Comparison of ENCODE assay signal across 8 cellular contexts in genomic region chr19:55340144-55340783, GRCh38. TPM values are rescaled to one million over a fixed set of nuclear protein-coding genes. Genes with fewer than 3 reads are reported as not detected.
A peak's percentile ranks its signal among the peaks of the same experiment; 100 is the strongest.
DNase-seq lines count a peak whose midpoint lies in the region; ATAC-seq and TF ChIP-seq lines count a peak whose summit lies in the region.

No MANE protein-coding gene starts in this region.

- peaks cover 15% of the 10 kb centered on the region for H3K4me1 ChIP-seq in osteoblast (ENCODE audit: insufficient read depth, low read length)

- DNase-seq in GM13976 (ENCODE audit: low spot score) (peak; percentile 62), RPMI8226 (peak; percentile 41), endothelial cell (ENCODE audit: low spot score) (no peak), osteoblast (ENCODE audit: insufficient read length, low spot score, missing footprints) (peak; percentile 88), SKM-1 (lab: John Stamatoyannopoulos, UW; ENCODE audit: unreplicated experiment) (no peak)

- peaks cover 9% of the 10 kb centered on the region for H3K79me2 ChIP-seq in osteoblast (ENCODE audit: insufficient read depth, low read length)

- H3K4me1 Mint-ChIP-seq in endothelial cell (ENCODE audit: unreplicated experiment), result peaks cover 5% of the 10 kb centered on the region

- peak overlapping the region; percentile 42 for H3K27ac Mint-ChIP-seq in endothelial cell (ENCODE audit: unreplicated experiment)

- H3K36me3 ChIP-seq in osteoblast (ENCODE audit: insufficient read depth, low read length), result peaks cover 4% of the 10 kb centered on the region

- TF ChIP-seq CTCF in GM13976 (IDR thresholded peaks at IDR 0.05; ENCODE audit: borderline replicate concordance, control extremely low read depth, extremely low read depth, insufficient read depth, missing control alignments) (no peak), endothelial cell (IDR thresholded peaks at IDR 0.05; ENCODE audit: unreplicated experiment) (no peak), osteoblast (IDR thresholded peaks at IDR 0.05; ENCODE audit: extremely low read depth, low read depth, low read length) (no peak)

- no peaks in the 10 kb centered on the region for H3K9me3 Mint-ChIP-seq in endothelial cell (ENCODE audit: unreplicated experiment)

- peak overlapping the region; percentile 89 for H3K4me3 Mint-ChIP-seq in endothelial cell (ENCODE audit: unreplicated experiment)

- H3K4me3 ChIP-seq in osteoblast (ENCODE audit: insufficient read depth, low read length), result peak overlapping the region; percentile 80

- H3K4me2 ChIP-seq in osteoblast (ENCODE audit: insufficient read depth, low read length), result peak overlapping the region; percentile 83

- peaks cover 15% of the 10 kb centered on the region for H3K27me3 Mint-ChIP-seq in endothelial cell (ENCODE audit: unreplicated experiment)

- in situ Hi-C loops in GM13976 (cut with MboI; ENCODE audit: low sequenced_read_pairs, unreplicated experiment), result no loop called here

- H2AFZ ChIP-seq in osteoblast (ENCODE audit: low read length), result no peak overlapping the region

- H4K20me1 ChIP-seq in osteoblast (ENCODE audit: insufficient read depth, low read length), result peaks cover 8% of the 10 kb centered on the region

- no peaks in the 10 kb centered on the region for H3K9me3 ChIP-seq in osteoblast (ENCODE audit: low read depth, low read length)

- peaks cover under 1% of the 10 kb centered on the region for H3K36me3 Mint-ChIP-seq in endothelial cell (ENCODE audit: low read depth, unreplicated experiment)

- peaks cover 12% of the 10 kb centered on the region for H3K27me3 ChIP-seq in osteoblast (ENCODE audit: insufficient read depth, low read length)

- H3K27ac ChIP-seq in osteoblast (ENCODE audit: low read depth, low read length), result peak overlapping the region; percentile 75

- ATAC-seq in GM18502 (IDR thresholded peaks at IDR 0.05; ENCODE audit: poor library complexity, unreplicated experiment) (no peak), HG02852 (IDR thresholded peaks at IDR 0.05; ENCODE audit: unreplicated experiment) (no peak), GM18870 (IDR thresholded peaks at IDR 0.05; ENCODE audit: unreplicated experiment) (no peak)

RNA-seq across cellular contexts. Expression of gene KMT5C, which starts 0.6 kb away (rescaled TPM):
- total RNA-seq in endothelial cell (ENCODE audit: unreplicated experiment), result 18.4 TPM
- 9.7 and 10.9 TPM in 2 replicates for total RNA-seq in osteoblast

RNA-seq across cellular contexts. Expression of gene COX6B2, which starts 14.3 kb away (rescaled TPM):
- total RNA-seq in endothelial cell (ENCODE audit: unreplicated experiment), result not detected
- total RNA-seq in osteoblast, result not detected in 2 replicates

RNA-seq across cellular contexts. Expression of gene TMEM150B, which starts 15.1 kb away (rescaled TPM):
- total RNA-seq in endothelial cell (ENCODE audit: unreplicated experiment), result not detected
- total RNA-seq in osteoblast, result under 0.01 and 0.29 TPM in 2 replicates

RNA-seq across cellular contexts. Expression of gene GARIN5B, which starts 22.8 kb away (rescaled TPM):
- total RNA-seq in endothelial cell (ENCODE audit: unreplicated experiment) (not detected), osteoblast (not detected in 2 replicates)

RNA-seq across cellular contexts. Expression of gene IL11, which starts 30.0 kb away (rescaled TPM):
- total RNA-seq in endothelial cell (ENCODE audit: unreplicated experiment) (0.21 TPM), osteoblast (0.36 and 1.2 TPM in 2 replicates)

Comparison
In these comparisons a context has a peak if more than half of its experiments do, and no peak if none do; other contexts are left out.
1. DNase-seq: peak in GM13976 (single experiment), RPMI8226 (single experiment) and osteoblast (single experiment); none in endothelial cell (single experiment) and SKM-1 (single experiment).